1 cellular context compared by ENCODE assay signal in the genomic region with DNA sequence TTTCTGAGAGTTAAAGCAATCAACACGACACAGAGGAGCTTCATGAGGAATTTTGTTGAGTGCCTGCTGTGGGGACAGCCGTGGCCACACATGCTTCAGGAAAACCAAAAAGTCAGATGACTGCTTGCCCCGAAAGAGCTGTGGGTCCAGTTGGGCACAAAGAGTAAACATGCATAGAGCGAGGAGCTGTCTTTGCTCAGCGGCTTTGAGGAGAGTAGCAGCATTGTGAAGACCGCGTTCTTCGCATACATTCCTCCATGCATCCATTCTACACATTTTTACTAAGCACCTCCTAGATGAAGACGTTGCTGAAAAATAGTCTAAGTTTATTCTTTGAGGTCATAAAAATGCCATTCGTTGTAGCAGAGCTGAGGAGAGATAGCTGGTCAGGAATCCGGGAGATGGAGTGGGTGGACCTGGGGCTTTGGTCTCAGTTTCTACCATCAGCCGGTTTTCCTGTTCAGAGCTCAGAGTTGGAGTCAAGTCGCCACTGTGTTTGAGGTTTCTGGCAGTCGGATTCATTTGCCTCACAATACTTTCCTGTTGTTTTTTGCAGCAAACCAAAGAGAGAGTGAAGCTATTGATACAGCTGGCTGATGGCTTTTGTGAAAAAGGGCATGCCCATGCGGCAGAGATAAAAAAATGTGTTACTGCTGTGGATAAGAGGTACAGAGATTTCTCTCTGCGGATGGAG.
TF ChIP-seq lines count a peak whose summit lies in the region.

No MANE protein-coding gene starts in this region.

TF ChIP-seq in IMR-90, 13 proteins besides CTCF, POLR2A, EP300 and RAD21 (continued from another document):
- TF ChIP-seq, protein P1, sequence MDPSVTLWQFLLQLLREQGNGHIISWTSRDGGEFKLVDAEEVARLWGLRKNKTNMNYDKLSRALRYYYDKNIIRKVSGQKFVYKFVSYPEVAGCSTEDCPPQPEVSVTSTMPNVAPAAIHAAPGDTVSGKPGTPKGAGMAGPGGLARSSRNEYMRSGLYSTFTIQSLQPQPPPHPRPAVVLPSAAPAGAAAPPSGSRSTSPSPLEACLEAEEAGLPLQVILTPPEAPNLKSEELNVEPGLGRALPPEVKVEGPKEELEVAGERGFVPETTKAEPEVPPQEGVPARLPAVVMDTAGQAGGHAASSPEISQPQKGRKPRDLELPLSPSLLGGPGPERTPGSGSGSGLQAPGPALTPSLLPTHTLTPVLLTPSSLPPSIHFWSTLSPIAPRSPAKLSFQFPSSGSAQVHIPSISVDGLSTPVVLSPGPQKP (IDR thresholded peaks at IDR 0.05; ENCODE audit: borderline replicate concordance, low read depth, low read length), result no peak
- TF ChIP-seq NFE2L2 (IDR thresholded peaks at IDR 0.05; ENCODE audit: low read depth, low read length), result no peak
- TF ChIP-seq FOS (IDR thresholded peaks at IDR 0.05; ENCODE audit: low read depth, low read length), result no peak
- TF ChIP-seq, protein P2, sequence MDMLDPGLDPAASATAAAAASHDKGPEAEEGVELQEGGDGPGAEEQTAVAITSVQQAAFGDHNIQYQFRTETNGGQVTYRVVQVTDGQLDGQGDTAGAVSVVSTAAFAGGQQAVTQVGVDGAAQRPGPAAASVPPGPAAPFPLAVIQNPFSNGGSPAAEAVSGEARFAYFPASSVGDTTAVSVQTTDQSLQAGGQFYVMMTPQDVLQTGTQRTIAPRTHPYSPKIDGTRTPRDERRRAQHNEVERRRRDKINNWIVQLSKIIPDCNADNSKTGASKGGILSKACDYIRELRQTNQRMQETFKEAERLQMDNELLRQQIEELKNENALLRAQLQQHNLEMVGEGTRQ (IDR thresholded peaks at IDR 0.05; ENCODE audit: low read depth, low read length), result no peak
- TF ChIP-seq BHLHE40 (IDR thresholded peaks at IDR 0.05; ENCODE audit: low read depth, low read length), result no peak
- no peak for TF ChIP-seq MAZ (IDR thresholded peaks at IDR 0.05; ENCODE audit: borderline replicate concordance, low read depth, low read length)
- no peak for TF ChIP-seq CHD1 (IDR thresholded peaks at IDR 0.05; ENCODE audit: low read depth, low read length)
